11 cellular contexts compared by ENCODE assay signal in the genomic region with DNA sequence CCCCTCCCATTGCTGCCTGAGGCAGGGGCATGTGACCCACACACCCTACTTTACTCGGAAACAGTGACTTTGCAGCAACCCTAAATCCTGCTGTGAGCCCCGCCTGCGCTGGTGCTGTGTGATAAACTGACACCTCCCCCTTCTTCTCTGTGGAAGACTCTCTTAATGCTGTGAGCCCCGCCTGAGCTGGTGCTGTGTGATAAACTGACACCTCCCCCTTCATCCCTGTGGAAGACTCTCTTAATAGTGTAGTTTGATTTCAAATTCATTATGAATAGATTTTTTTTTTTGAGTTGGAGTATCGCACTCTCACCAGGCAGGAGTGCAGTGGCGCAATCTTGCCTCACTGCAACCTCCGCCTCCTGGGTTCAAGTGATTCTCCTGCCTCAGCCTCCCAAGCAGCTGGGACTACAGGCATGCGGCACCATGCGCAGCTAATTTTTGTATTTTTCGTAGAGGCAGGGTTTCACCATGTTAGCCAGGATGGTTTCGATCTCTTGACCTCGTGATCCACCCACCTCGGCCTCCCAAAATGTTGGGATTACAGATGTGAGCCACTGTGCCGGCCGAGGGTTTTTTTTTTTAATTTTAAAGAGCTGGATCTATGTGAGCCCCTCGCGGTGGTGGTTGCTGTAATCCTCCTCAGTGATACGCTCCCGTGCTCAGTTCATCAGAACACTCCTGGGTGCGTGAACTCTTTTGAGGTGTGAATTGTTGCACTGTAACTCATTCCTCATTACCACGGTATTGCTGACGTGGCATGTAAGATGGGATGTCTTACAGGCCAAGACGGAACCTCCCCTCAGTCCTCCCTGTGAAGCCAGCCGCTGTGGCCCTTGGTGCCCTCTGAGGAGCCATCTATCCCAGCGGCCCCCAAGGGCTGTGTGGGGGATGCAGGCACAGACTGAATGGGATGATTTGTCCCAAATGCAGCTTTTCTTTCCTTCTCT.
DNase-seq lines count a peak whose midpoint lies in the region; ATAC-seq and TF ChIP-seq lines count a peak whose summit lies in the region.
"Had no signal": no experiment of that assay in that cellular context is flagged by ENCODE, and none has a peak within 500 bp of the region (broad histone marks: within the 10 kb centered on the region; RNA-seq: fewer than 3 reads in every experiment).

No MANE protein-coding gene starts in this region.

- H3K4me1 ChIP-seq in HEK293 (ENCODE audit: control insufficient read depth, insufficient read depth, low read length): no peaks in the 10 kb centered on the region

- CTCF ChIA-PET in HEK293 (lab: Yijun Ruan, JAX) (no interaction called here), HEK293T (lab: Yijun Ruan, JAX) (interaction anchor here (1.1 kb wide), 1 partner anchor 10 kb away, joined by 3 read pairs; no protein-coding TSS in a partner anchor)

- H3K27ac ChIP-seq in HEK293 (ENCODE audit: extremely low read depth, low read depth, low read length) (no peak overlapping the region), WERI-Rb-1 (peak overlapping the region; percentile 80)

- H3K9me3 Mint-ChIP-seq in brain: no peaks in the 10 kb centered on the region

- peaks cover 91% of the 10 kb centered on the region for H3K4me1 Mint-ChIP-seq in brain

- DNase-seq in WERI-Rb-1 (peak; percentile 79), HEK293T (ENCODE audit: extremely low spot score) (no peak)
- peak; percentile 56 for DNase-seq in stimulated activated CD4-positive, alpha-beta T cell treated with anti-CD3 and anti-CD28 coated beads, Interleukin-4, amount 100 ng/mL, for 24 hours
- DNase-seq: central memory CD4-positive, alpha-beta T cell; Karpas-422; SHP77 treated with DMSO at 0.1 percent for 48 hours had no signal

- peak overlapping the region in 4 of 5 experiments; percentile 12 to 90 (median 68) for H3K27ac Mint-ChIP-seq in brain

- ATAC-seq in GM21360 (IDR thresholded peaks at IDR 0.05; ENCODE audit: unreplicated experiment): no peak
- ATAC-seq in GM18909 (IDR thresholded peaks at IDR 0.05; ENCODE audit: poor library complexity, unreplicated experiment): no peak
- ATAC-seq in HG03439 (IDR thresholded peaks at IDR 0.05; ENCODE audit: unreplicated experiment): no peak

- peaks cover 4% of the 10 kb centered on the region for H3K36me3 Mint-ChIP-seq in brain

- H3K36me3 ChIP-seq in HEK293 (ENCODE audit: control insufficient read depth in 2 of 2, insufficient read depth in 1 of 2, low read length in 2 of 2) (no peaks in the 10 kb centered on the region), WERI-Rb-1 (no peaks in the 10 kb centered on the region; the same call in 1 of the 2 replicates)

- no peak overlapping the region for H3K4me3 Mint-ChIP-seq in brain

- peaks cover 5% of the 10 kb centered on the region for H3K27me3 Mint-ChIP-seq in brain

- no peaks in the 10 kb centered on the region for H3K27me3 ChIP-seq in WERI-Rb-1 (ENCODE audit: insufficient read depth, low read depth, severe bottlenecking)

- H3K4me3 ChIP-seq in HEK293 (ENCODE audit: low read depth, low read length): no peak overlapping the region
- peak overlapping the region; percentile 13; the same call in 1 of the 2 replicates for H3K4me3 ChIP-seq in WERI-Rb-1 (ENCODE audit: low read depth, low read length)

- POLR2A ChIA-PET in HEK293 (lab: Yijun Ruan, JAX) (no interaction called here), HEK293T (lab: Yijun Ruan, JAX) (no interaction called here)

- TF ChIP-seq CTCF in HEK293 (tag by site-specific recombination; IDR thresholded peaks at IDR 0.05) (no peak), WERI-Rb-1 (IDR thresholded peaks at IDR 0.05; ENCODE audit: low read depth, low read length) (no peak), brain (conservative IDR thresholded peaks at IDR 0.05) (no peak)

- H3K9me3 ChIP-seq in HEK293 (ENCODE audit: control insufficient read depth, insufficient read depth, low read depth, low read length): no peaks in the 10 kb centered on the region
- no peaks in the 10 kb centered on the region for H3K9me3 ChIP-seq in WERI-Rb-1 (ENCODE audit: severe bottlenecking)

TF ChIP-seq in HEK293, 187 proteins besides CTCF, POLR2A, EP300 and RAD21 (continues in another document):
- peak; percentile 90 for TF ChIP-seq ZNF341 (tag by site-specific recombination; IDR thresholded peaks at IDR 0.05; ENCODE audit: low read depth)
- TF ChIP-seq, protein P1, sequence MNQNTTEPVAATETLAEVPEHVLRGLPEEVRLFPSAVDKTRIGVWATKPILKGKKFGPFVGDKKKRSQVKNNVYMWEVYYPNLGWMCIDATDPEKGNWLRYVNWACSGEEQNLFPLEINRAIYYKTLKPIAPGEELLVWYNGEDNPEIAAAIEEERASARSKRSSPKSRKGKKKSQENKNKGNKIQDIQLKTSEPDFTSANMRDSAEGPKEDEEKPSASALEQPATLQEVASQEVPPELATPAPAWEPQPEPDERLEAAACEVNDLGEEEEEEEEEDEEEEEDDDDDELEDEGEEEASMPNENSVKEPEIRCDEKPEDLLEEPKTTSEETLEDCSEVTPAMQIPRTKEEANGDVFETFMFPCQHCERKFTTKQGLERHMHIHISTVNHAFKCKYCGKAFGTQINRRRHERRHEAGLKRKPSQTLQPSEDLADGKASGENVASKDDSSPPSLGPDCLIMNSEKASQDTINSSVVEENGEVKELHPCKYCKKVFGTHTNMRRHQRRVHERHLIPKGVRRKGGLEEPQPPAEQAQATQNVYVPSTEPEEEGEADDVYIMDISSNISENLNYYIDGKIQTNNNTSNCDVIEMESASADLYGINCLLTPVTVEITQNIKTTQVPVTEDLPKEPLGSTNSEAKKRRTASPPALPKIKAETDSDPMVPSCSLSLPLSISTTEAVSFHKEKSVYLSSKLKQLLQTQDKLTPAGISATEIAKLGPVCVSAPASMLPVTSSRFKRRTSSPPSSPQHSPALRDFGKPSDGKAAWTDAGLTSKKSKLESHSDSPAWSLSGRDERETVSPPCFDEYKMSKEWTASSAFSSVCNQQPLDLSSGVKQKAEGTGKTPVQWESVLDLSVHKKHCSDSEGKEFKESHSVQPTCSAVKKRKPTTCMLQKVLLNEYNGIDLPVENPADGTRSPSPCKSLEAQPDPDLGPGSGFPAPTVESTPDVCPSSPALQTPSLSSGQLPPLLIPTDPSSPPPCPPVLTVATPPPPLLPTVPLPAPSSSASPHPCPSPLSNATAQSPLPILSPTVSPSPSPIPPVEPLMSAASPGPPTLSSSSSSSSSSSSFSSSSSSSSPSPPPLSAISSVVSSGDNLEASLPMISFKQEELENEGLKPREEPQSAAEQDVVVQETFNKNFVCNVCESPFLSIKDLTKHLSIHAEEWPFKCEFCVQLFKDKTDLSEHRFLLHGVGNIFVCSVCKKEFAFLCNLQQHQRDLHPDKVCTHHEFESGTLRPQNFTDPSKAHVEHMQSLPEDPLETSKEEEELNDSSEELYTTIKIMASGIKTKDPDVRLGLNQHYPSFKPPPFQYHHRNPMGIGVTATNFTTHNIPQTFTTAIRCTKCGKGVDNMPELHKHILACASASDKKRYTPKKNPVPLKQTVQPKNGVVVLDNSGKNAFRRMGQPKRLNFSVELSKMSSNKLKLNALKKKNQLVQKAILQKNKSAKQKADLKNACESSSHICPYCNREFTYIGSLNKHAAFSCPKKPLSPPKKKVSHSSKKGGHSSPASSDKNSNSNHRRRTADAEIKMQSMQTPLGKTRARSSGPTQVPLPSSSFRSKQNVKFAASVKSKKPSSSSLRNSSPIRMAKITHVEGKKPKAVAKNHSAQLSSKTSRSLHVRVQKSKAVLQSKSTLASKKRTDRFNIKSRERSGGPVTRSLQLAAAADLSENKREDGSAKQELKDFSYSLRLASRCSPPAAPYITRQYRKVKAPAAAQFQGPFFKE (tag by site-specific recombination; IDR thresholded peaks at IDR 0.05; ENCODE audit: borderline replicate concordance): no peak
- TF ChIP-seq ZNF404 (tag by site-specific recombination; IDR thresholded peaks at IDR 0.05): no peak

TF ChIP-seq in HEK293T, 16 proteins besides CTCF, POLR2A, EP300 and RAD21:
- TF ChIP-seq NFRKB (IDR thresholded peaks at IDR 0.05): no peak
- TF ChIP-seq ZNF384 (IDR thresholded peaks at IDR 0.05): no peak
- TF ChIP-seq FOXA1 (IDR thresholded peaks at IDR 0.05): no peak
- TF ChIP-seq L3MBTL2 (conservative IDR thresholded peaks at IDR 0.05): no peak
- no peak for TF ChIP-seq ELF4 (IDR thresholded peaks at IDR 0.05)
- no peak for TF ChIP-seq BHLHE40 (IDR thresholded peaks at IDR 0.05; ENCODE audit: borderline replicate concordance)
- TF ChIP-seq SP1 (IDR thresholded peaks at IDR 0.05): no peak
- TF ChIP-seq TARDBP (IDR thresholded peaks at IDR 0.05): no peak
